13 cellular contexts compared by ENCODE assay signal in genomic region chr11:128568166-128568778, GRCh38. TPM values are rescaled to one million over a fixed set of nuclear protein-coding genes. Genes with fewer than 3 reads are reported as not detected.
DNase-seq lines count a peak whose midpoint lies in the region; ATAC-seq and TF ChIP-seq lines count a peak whose summit lies in the region.
"Had no signal": no experiment of that assay in that cellular context is flagged by ENCODE, and none has a peak within 500 bp of the region (broad histone marks: within the 10 kb centered on the region; RNA-seq: fewer than 3 reads in every experiment).

No MANE protein-coding gene starts in this region.

- H3K4me1 Mint-ChIP-seq in CD4-positive, CD25-positive, alpha-beta regulatory T cell, result peaks cover 9 to 20% (median 13%) of the 10 kb centered on the region in 4 donors

- H3K4me1 ChIP-seq in CD4-positive, CD25-positive, alpha-beta regulatory T cell (ENCODE audit: control insufficient read depth, insufficient read depth, low read length, poor library complexity, severe bottlenecking), result peaks cover 8% of the 10 kb centered on the region
- H3K4me1 ChIP-seq in OCI-LY1 (ENCODE audit: insufficient read depth, low read length, severe bottlenecking) (peaks cover 61% of the 10 kb centered on the region), osteoblast (ENCODE audit: insufficient read depth, low read length) (no peaks in the 10 kb centered on the region), tibial nerve (peaks cover 0 to 6% (median 2%) of the 10 kb centered on the region in 4 donors)

- H3K9me3 ChIP-seq in CD4-positive, CD25-positive, alpha-beta regulatory T cell (ENCODE audit: control insufficient read depth in 2 of 2, low read length in 2 of 2), result no peaks in the 10 kb centered on the region
- H3K9me3 ChIP-seq in OCI-LY1 (ENCODE audit: low read length) (no peaks in the 10 kb centered on the region), osteoblast (ENCODE audit: low read depth, low read length) (no peaks in the 10 kb centered on the region), tibial nerve (no peaks in the 10 kb centered on the region)

- H3K27me3 ChIP-seq in CD4-positive, CD25-positive, alpha-beta regulatory T cell (ENCODE audit: control insufficient read depth, insufficient read depth, low read length), result no peaks in the 10 kb centered on the region
- H3K27me3 ChIP-seq in OCI-LY1 (ENCODE audit: insufficient read depth, low read length) (no peaks in the 10 kb centered on the region), osteoblast (ENCODE audit: insufficient read depth, low read length) (peaks cover 19% of the 10 kb centered on the region), tibial nerve (no peaks in the 10 kb centered on the region)

- H4K20me1 ChIP-seq in OCI-LY1 (ENCODE audit: insufficient read depth, low read length) (no peaks in the 10 kb centered on the region), osteoblast (ENCODE audit: insufficient read depth, low read length) (no peaks in the 10 kb centered on the region)

- 79 to 92% methylated on average over 9 to 11 of the region's 11 CpGs for WGBS in tibial nerve, 2 donors

- no peaks in the 10 kb centered on the region for H3K27me3 Mint-ChIP-seq in CD4-positive, CD25-positive, alpha-beta regulatory T cell
- H3K27me3 Mint-ChIP-seq: activated CD4-positive, alpha-beta T cell treated with anti-CD3 and anti-CD28 coated beads, Interleukin-2, amount 10 ng/mL, durations not matched to agents 24 days and 14 days had no signal

- no peaks in the 10 kb centered on the region for H3F3A ChIP-seq in OCI-LY1 (ENCODE audit: insufficient read depth, low read length)

- H3K79me2 ChIP-seq in OCI-LY1 (ENCODE audit: insufficient read depth, low read length) (no peaks in the 10 kb centered on the region), osteoblast (ENCODE audit: insufficient read depth, low read length) (no peaks in the 10 kb centered on the region)

- no peak overlapping the region for H3K27ac ChIP-seq in CD4-positive, CD25-positive, alpha-beta regulatory T cell (ENCODE audit: insufficient read depth, low read length, poor library complexity, severe bottlenecking)
- peak overlapping the region; percentile 44 for H3K27ac ChIP-seq in OCI-LY1 (ENCODE audit: low read depth, low read length, poor library complexity, severe bottlenecking)
- H3K27ac ChIP-seq in osteoblast (ENCODE audit: low read depth, low read length), result no peak overlapping the region
- no peak overlapping the region for H3K27ac ChIP-seq in tibial nerve
- H3K27ac ChIP-seq: SK-N-MC had no signal

- H3K9me2 ChIP-seq in OCI-LY1 (ENCODE audit: low read depth, low read length), result no peaks in the 10 kb centered on the region

- H3K4me3 ChIP-seq in CD4-positive, CD25-positive, alpha-beta regulatory T cell (ENCODE audit: low read depth, low read length), result no peak overlapping the region
- H3K4me3 ChIP-seq in OCI-LY1 (ENCODE audit: low read depth, low read length, poor library complexity, severe bottlenecking) (no peak overlapping the region), osteoblast (ENCODE audit: insufficient read depth, low read length) (no peak overlapping the region), tibial nerve (no peak overlapping the region)
- H3K4me3 ChIP-seq: SK-N-MC had no signal

- no peak for TF ChIP-seq EP300 in tibial nerve (IDR thresholded peaks at IDR 0.05)

- no peaks in the 10 kb centered on the region for H3K36me3 ChIP-seq in CD4-positive, CD25-positive, alpha-beta regulatory T cell (ENCODE audit: control insufficient read depth, insufficient read depth, low read length)
- H3K36me3 ChIP-seq in OCI-LY1 (ENCODE audit: insufficient read depth, low read length) (no peaks in the 10 kb centered on the region), osteoblast (ENCODE audit: insufficient read depth, low read length) (no peaks in the 10 kb centered on the region), tibial nerve (no peaks in the 10 kb centered on the region)

- no peak for TF ChIP-seq CTCF in OCI-LY1 (IDR thresholded peaks at IDR 0.05; ENCODE audit: low read length)
- no peak for TF ChIP-seq CTCF in osteoblast (IDR thresholded peaks at IDR 0.05; ENCODE audit: extremely low read depth, low read depth, low read length)
- TF ChIP-seq CTCF in tibial nerve (IDR thresholded peaks at IDR 0.05), result no peak

- peak overlapping the region in 1 of 4 donors; percentile 16 for H3K4me3 Mint-ChIP-seq in CD4-positive, CD25-positive, alpha-beta regulatory T cell
- H3K4me3 Mint-ChIP-seq: activated CD4-positive, alpha-beta T cell treated with anti-CD3 and anti-CD28 coated beads, Interleukin-2, amount 10 ng/mL, durations not matched to agents 24 days and 14 days had no signal

- peak overlapping the region; percentile 18 to 76 (median 49) for H3K27ac Mint-ChIP-seq in CD4-positive, CD25-positive, alpha-beta regulatory T cell
- H3K27ac Mint-ChIP-seq: activated CD4-positive, alpha-beta T cell treated with anti-CD3 and anti-CD28 coated beads, Interleukin-2, amount 10 ng/mL, durations not matched to agents 24 days and 14 days had no signal

- no peak for ATAC-seq in CD4-positive, CD25-positive, alpha-beta regulatory T cell (ENCODE audit: low read depth in 2 of 2)

- intact Hi-C loops in cardiac septum (cut with DNase I), result no loop called here

- H3K36me3 Mint-ChIP-seq in CD4-positive, CD25-positive, alpha-beta regulatory T cell, result no peaks in the 10 kb centered on the region

- peaks cover 0 to under 1% (median 0%) of the 10 kb centered on the region in 7 donors for H3K9me3 Mint-ChIP-seq in CD4-positive, CD25-positive, alpha-beta regulatory T cell
- H3K9me3 Mint-ChIP-seq: activated CD4-positive, alpha-beta T cell treated with anti-CD3 and anti-CD28 coated beads, Interleukin-2, amount 10 ng/mL, durations not matched to agents 24 days and 14 days had no signal

- no peak overlapping the region for H3K9ac ChIP-seq in OCI-LY1 (ENCODE audit: low read length)

- H2AFZ ChIP-seq in OCI-LY1 (ENCODE audit: low read length) (no peak overlapping the region), osteoblast (ENCODE audit: low read length) (no peak overlapping the region)

- H3K4me2 ChIP-seq in OCI-LY1 (ENCODE audit: low read length) (no peak overlapping the region), osteoblast (ENCODE audit: insufficient read depth, low read length) (no peak overlapping the region)

- no peak for DNase-seq in CD4-positive, CD25-positive, alpha-beta regulatory T cell
- DNase-seq in cardiac septum (ENCODE audit: low spot score) (peak; percentile 81), osteoblast (ENCODE audit: insufficient read length, low spot score, missing footprints) (peak; percentile 39), tibial nerve (ENCODE audit: low spot score in 2 of 2) (no peak)
- DNase-seq in central memory CD4-positive, alpha-beta T cell, result no peak
- no peak for DNase-seq in activated CD8-positive, alpha-beta memory T cell treated with anti-CD3 and anti-CD28 coated beads for 24 hours
- no peak for DNase-seq in stimulated activated CD8-positive, alpha-beta memory T cell treated with anti-CD3 and anti-CD28 coated beads, Interleukin-4, amount 100 ng/mL, for 48 hours
- DNase-seq: activated CD4-positive, alpha-beta T cell treated with anti-CD3 and anti-CD28 coated beads, Interleukin-2, amount 10 ng/mL, durations not matched to agents 24 days and 14 days; C1 segment of cervical spinal cord; NCI-H1092; NCI-H748 treated with DMSO at 0.1 percent for 48 hours had no signal

- TF ChIP-seq POLR2A in tibial nerve (IDR thresholded peaks at IDR 0.05), result no peak

RNA-seq across cellular contexts. Expression of gene ETS1, which starts 19.1 kb away (rescaled TPM):
- total RNA-seq in CD4-positive, CD25-positive, alpha-beta regulatory T cell, result 1,033 TPM
- 100 to 1,000 TPM; 489 to 636 (median 541) TPM for polyA plus RNA-seq in CD4-positive, CD25-positive, alpha-beta regulatory T cell
- total RNA-seq in cardiac septum (54.2 TPM), osteoblast (64.2 and 67.3 TPM in 2 replicates), tibial nerve (10 to 100 TPM; 46.3 to 70.6 (median 57.6) TPM)

Comparison
In these comparisons a context has a peak if more than half of its experiments do, and no peak if none do; other contexts are left out.
1. DNase-seq: peak in cardiac septum (single experiment) and osteoblast (single experiment); none in CD4-positive, CD25-positive, alpha-beta regulatory T cell (0 of 3), central memory CD4-positive, alpha-beta T cell (single experiment), tibial nerve (0 of 2), activated CD8-positive, alpha-beta memory T cell treated with anti-CD3 and anti-CD28 coated beads for 24 hours (single experiment) and stimulated activated CD8-positive, alpha-beta memory T cell treated with anti-CD3 and anti-CD28 coated beads, Interleukin-4, amount 100 ng/mL, for 48 hours (single experiment).
2. RNA of gene ETS1, which starts 19.1 kb away (total RNA-seq): 1,033 TPM in CD4-positive, CD25-positive, alpha-beta regulatory T cell (single experiment); 64.2 to 67.3 TPM in osteoblast, 46.3 to 70.6 TPM in tibial nerve and 54.2 TPM in cardiac septum (single experiment); every median in the first group is over 10 times any median in the second.